ENCODE assay signal across 24 cellular contexts in genomic region chr1:99675994-99676393, GRCh38. TPM values are rescaled to one million over a fixed set of nuclear protein-coding genes. Genes with fewer than 3 reads are reported as not detected.
"Had no signal": no experiment of that assay in that cellular context is flagged by ENCODE, and none has a peak within 500 bp of the region (broad histone marks: within the 10 kb centered on the region; RNA-seq: fewer than 3 reads in every experiment).

No MANE protein-coding gene starts in this region.

- H3K27me3 ChIP-seq: adrenal gland, esophagus muscularis mucosa, hepatocyte, sigmoid colon, tibial artery, vagina had no signal

- FAIRE-seq: astrocyte, bronchial epithelial cell, endothelial cell of umbilical vein, islet of Langerhans, TTC549 had no signal

- H3K36me3 ChIP-seq: prostate gland, sigmoid colon, tibial artery, vagina had no signal

- H2AFZ ChIP-seq: hepatocyte had no signal

- H3K4me1 ChIP-seq: prostate gland, vagina had no signal

- H3K4me3 ChIP-seq: adrenal gland, esophagus muscularis mucosa, hepatocyte, prostate gland, sigmoid colon, tibial artery, vagina had no signal

- DNase-seq: activated CD4-positive, alpha-beta T cell treated with anti-CD3 and anti-CD28 coated beads, Interleukin-2, amount 50 U/mL, for 4 hours; activated gamma-delta T cell treated with Interleukin-2 at 50 U/mL for 16 hours; activated T-cell treated with anti-CD3 and anti-CD28 coated beads for 4 hours; adrenal gland; effector CD8-positive, alpha-beta T cell; naive B cell; sigmoid colon; stimulated activated CD4-positive, alpha-beta T cell treated with anti-CD3 and anti-CD28 coated beads, Interleukin-1b, Interleukin-23, amount 100 ng/mL, for 48 hours; stimulated activated CD8-positive, alpha-beta memory T cell treated with anti-CD3 and anti-CD28 coated beads, Interleukin-4, amount 100 ng/mL, for 48 hours; stimulated activated naive CD4-positive, alpha-beta T cell; substantia nigra; tibial artery had no signal

- H3K9me3 ChIP-seq: adrenal gland, esophagus muscularis mucosa, prostate gland, sigmoid colon, tibial artery, vagina had no signal

- ATAC-seq: activated naive CD4-positive, alpha-beta T cell treated with anti-CD3 and anti-CD28 coated beads, Interleukin-2, amount 50 U/mL, for 72 hours had no signal

- H3K4me2 ChIP-seq: hepatocyte had no signal

- H3K27ac ChIP-seq: adrenal gland, esophagus muscularis mucosa, hepatocyte, prostate gland, sigmoid colon, tibial artery, vagina had no signal

RNA-seq across cellular contexts. Expression of gene PALMD, which starts 30.1 kb away (rescaled TPM):
- total RNA-seq: activated naive CD4-positive, alpha-beta T cell treated with anti-CD3 and anti-CD28 coated beads, Interleukin-2, amount 50 U/mL, for 72 hours; activated T-helper 1 cell treated with anti-CD3 and anti-CD28 coated beads, Interleukin-12 subunit alpha, Interleukin-12 subunit beta, Interleukin-2, Interleukin-4 antibody, amounts not matched to agents 30 ng/mL and 10 ng/mL and 1 ng/mL, durations not matched to agents 14 hours and 24 hours and 36 hours; mononuclear cell had no signal
